19 cellular contexts compared by ENCODE assay signal in the genomic region with DNA sequence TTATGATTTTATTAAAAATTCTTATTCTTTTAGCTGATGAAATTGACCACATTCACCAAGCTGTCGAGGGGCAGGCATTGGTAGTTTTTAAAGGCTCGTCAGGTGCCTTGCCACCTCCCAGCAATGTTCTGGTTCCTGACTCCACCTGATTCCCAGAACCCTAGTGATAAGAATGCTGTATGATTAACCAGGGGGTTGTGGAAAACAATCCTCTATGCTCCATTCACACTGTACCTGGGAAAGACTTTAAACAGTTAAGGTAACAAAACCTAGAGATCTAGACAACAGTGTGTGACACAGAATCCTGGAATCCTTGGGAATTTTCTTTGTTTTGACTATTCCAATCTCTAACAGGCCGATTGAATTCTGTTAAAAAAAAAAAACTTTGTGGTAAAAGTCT.
DNase-seq lines count a peak whose midpoint lies in the region; ATAC-seq and TF ChIP-seq lines count a peak whose summit lies in the region.
"Had no signal": no experiment of that assay in that cellular context is flagged by ENCODE, and none has a peak within 500 bp of the region (broad histone marks: within the 10 kb centered on the region; RNA-seq: fewer than 3 reads in every experiment).

No MANE protein-coding gene starts in this region.

- H3K4me1 ChIP-seq in MM.1S (ENCODE audit: low read length) (peaks cover 68% of the 10 kb centered on the region), muscle layer of duodenum (ENCODE audit: control insufficient read depth in 1 of 2, insufficient read depth in 2 of 2, low read length in 2 of 2) (no peaks in the 10 kb centered on the region)

- TF ChIP-seq CTCF in MM.1S (IDR thresholded peaks at IDR 0.05; ENCODE audit: low read length) (no peak), epithelial cell of proximal tubule (conservative IDR thresholded peaks at IDR 0.05; ENCODE audit: low read depth, low read length) (no peak), glutamatergic neuron (IDR thresholded peaks at IDR 0.05; ENCODE audit: partially characterized antibody, unreplicated experiment) (no peak)

- H3K27me3 ChIP-seq in MM.1S (replicated peaks; ENCODE audit: insufficient read depth, low read length) (no peaks in the 10 kb centered on the region), muscle layer of duodenum (ENCODE audit: low read depth, low read length) (no peaks in the 10 kb centered on the region)
- H3K27me3 ChIP-seq: BLaER1, SJCRH30 had no signal

- no peaks in the 10 kb centered on the region for H3K4me1 Mint-ChIP-seq in naive thymus-derived CD8-positive, alpha-beta T cell
- H3K4me1 Mint-ChIP-seq in glutamatergic neuron (ENCODE audit: low read depth, unreplicated experiment): peaks cover 11% of the 10 kb centered on the region
- H3K4me1 Mint-ChIP-seq: GM23338 had no signal

- peak overlapping the region; percentile 75 for H2AFZ ChIP-seq in MM.1S (ENCODE audit: low read length)
- H2AFZ ChIP-seq: GM23338 had no signal

- no peaks in the 10 kb centered on the region for H3K79me2 ChIP-seq in MM.1S (ENCODE audit: low read length)

- no peak overlapping the region for H3K27ac Mint-ChIP-seq in naive thymus-derived CD8-positive, alpha-beta T cell
- H3K27ac Mint-ChIP-seq in glutamatergic neuron (ENCODE audit: unreplicated experiment): no peak overlapping the region
- H3K27ac Mint-ChIP-seq: CD8-positive, alpha-beta T cell; GM23338 had no signal

- DNase-seq in COLO668 (lab: John Stamatoyannopoulos, UW; ENCODE audit: unreplicated experiment) (peak; percentile 11), MM.1S (no peak), epithelial cell of proximal tubule (ENCODE audit: low read depth) (peak; percentile 42), glutamatergic neuron (no peak)
- DNase-seq in stimulated activated CD4-positive, alpha-beta T cell treated with anti-CD3 and anti-CD28 coated beads, Interleukin-2, amount 100 ng/mL, for 24 hours: no peak
- no peak for DNase-seq in naive thymus-derived CD8-positive, alpha-beta T cell
- DNase-seq: 8988T; CD8-positive, alpha-beta T cell; GDM1; NCI-H1105; NCI-H1694; NCI-H345; PC-3; SJCRH30 had no signal

- no peak for ATAC-seq in GM21423 (IDR thresholded peaks at IDR 0.05; ENCODE audit: unreplicated experiment)
- no peak for ATAC-seq in naive thymus-derived CD8-positive, alpha-beta T cell
- ATAC-seq: CD8-positive, alpha-beta T cell; GM23338; PC-3 had no signal

- H3K9me2 ChIP-seq in MM.1S (replicated peaks; ENCODE audit: insufficient read depth, low read length): no peaks in the 10 kb centered on the region

- H3K9me3 Mint-ChIP-seq in naive thymus-derived CD8-positive, alpha-beta T cell: peaks cover 0 to 20% (median 0%) of the 10 kb centered on the region in 9 donors
- H3K9me3 Mint-ChIP-seq in glutamatergic neuron (ENCODE audit: unreplicated experiment): peaks cover 5% of the 10 kb centered on the region

- peak overlapping the region; percentile 24; the same call in 1 of the 2 replicates for H3K4me3 ChIP-seq in MM.1S (ENCODE audit: low read length)
- no peak overlapping the region for H3K4me3 ChIP-seq in epithelial cell of proximal tubule (ENCODE audit: low read depth, low read length)
- H3K4me3 ChIP-seq in muscle layer of duodenum (ENCODE audit: low read depth in 1 of 2, low read length in 2 of 2): no peak overlapping the region
- H3K4me3 ChIP-seq: BLaER1, GM12878, GM23338, SJCRH30 had no signal

- peaks cover 0 to 7% (median 0%) of the 10 kb centered on the region in 3 donors for H3K36me3 Mint-ChIP-seq in naive thymus-derived CD8-positive, alpha-beta T cell
- H3K36me3 Mint-ChIP-seq in glutamatergic neuron (ENCODE audit: unreplicated experiment): no peaks in the 10 kb centered on the region
- H3K36me3 Mint-ChIP-seq: CD8-positive, alpha-beta T cell had no signal

- no peaks in the 10 kb centered on the region for H3K36me3 ChIP-seq in MM.1S (replicated peaks; ENCODE audit: insufficient read depth, low read length)
- H3K36me3 ChIP-seq in muscle layer of duodenum (ENCODE audit: control insufficient read depth in 1 of 2, insufficient read depth in 2 of 2, low read length in 2 of 2): no peaks in the 10 kb centered on the region
- H3K36me3 ChIP-seq: BLaER1, SJCRH30 had no signal

- peaks cover 0 to 3% (median 0%) of the 10 kb centered on the region in 5 donors for H3K27me3 Mint-ChIP-seq in naive thymus-derived CD8-positive, alpha-beta T cell
- H3K27me3 Mint-ChIP-seq in glutamatergic neuron (ENCODE audit: unreplicated experiment): no peaks in the 10 kb centered on the region

- H3K4me2 ChIP-seq in MM.1S (ENCODE audit: low read depth, low read length): peak overlapping the region; percentile 79
- H3K4me2 ChIP-seq: BLaER1, GM23338 had no signal

- peaks cover 30% of the 10 kb centered on the region for H3F3A ChIP-seq in MM.1S (ENCODE audit: insufficient read depth, low read length)

- H3K9me3 ChIP-seq in MM.1S (replicated peaks; ENCODE audit: insufficient read depth, low read length) (no peaks in the 10 kb centered on the region), muscle layer of duodenum (ENCODE audit: control insufficient read depth in 1 of 2, low read length in 2 of 2) (peaks cover under 1 to 11% of the 10 kb centered on the region in 2 donors)
- H3K9me3 ChIP-seq: BLaER1 had no signal

- H4K20me1 ChIP-seq in MM.1S (ENCODE audit: insufficient read depth, low read length): no peaks in the 10 kb centered on the region
- H4K20me1 ChIP-seq: BLaER1 had no signal

- no peak overlapping the region for H3K4me3 Mint-ChIP-seq in naive thymus-derived CD8-positive, alpha-beta T cell
- H3K4me3 Mint-ChIP-seq in glutamatergic neuron (ENCODE audit: unreplicated experiment): no peak overlapping the region
- H3K4me3 Mint-ChIP-seq: CD8-positive, alpha-beta T cell; GM23338 had no signal

- H3K27ac ChIP-seq in MM.1S (ENCODE audit: low read length) (peak overlapping the region; percentile 82; the same call in 1 of the 2 replicates), muscle layer of duodenum (ENCODE audit: low read length) (peak overlapping the region; percentile 5)
- H3K27ac ChIP-seq: BLaER1, SJCRH30 had no signal

- no peak overlapping the region; the same call in 1 of the 2 replicates for H3K9ac ChIP-seq in MM.1S (ENCODE audit: low read length)
- H3K9ac ChIP-seq: BLaER1 had no signal

- POLR2A ChIA-PET in naive thymus-derived CD8-positive, alpha-beta T cell (lab: Charles Lee): no interaction called here

Comparison
In these comparisons a context has a peak if more than half of its experiments do, and no peak if none do; other contexts are left out.
1. DNase-seq: peak in COLO668 (single experiment) and epithelial cell of proximal tubule (single experiment); none in MM.1S (single experiment), stimulated activated CD4-positive, alpha-beta T cell treated with anti-CD3 and anti-CD28 coated beads, Interleukin-2, amount 100 ng/mL, for 24 hours (0 of 2), naive thymus-derived CD8-positive, alpha-beta T cell (0 of 10) and glutamatergic neuron (single experiment).